1 cellular context compared by ENCODE assay signal in genomic region chr18:62458346-62458745, GRCh38.
TF ChIP-seq lines count a peak whose summit lies in the region.

No MANE protein-coding gene starts in this region.

TF ChIP-seq in liver, 16 proteins besides CTCF, POLR2A, EP300 and RAD21 (continued from another document):
- TF ChIP-seq, protein P1, sequence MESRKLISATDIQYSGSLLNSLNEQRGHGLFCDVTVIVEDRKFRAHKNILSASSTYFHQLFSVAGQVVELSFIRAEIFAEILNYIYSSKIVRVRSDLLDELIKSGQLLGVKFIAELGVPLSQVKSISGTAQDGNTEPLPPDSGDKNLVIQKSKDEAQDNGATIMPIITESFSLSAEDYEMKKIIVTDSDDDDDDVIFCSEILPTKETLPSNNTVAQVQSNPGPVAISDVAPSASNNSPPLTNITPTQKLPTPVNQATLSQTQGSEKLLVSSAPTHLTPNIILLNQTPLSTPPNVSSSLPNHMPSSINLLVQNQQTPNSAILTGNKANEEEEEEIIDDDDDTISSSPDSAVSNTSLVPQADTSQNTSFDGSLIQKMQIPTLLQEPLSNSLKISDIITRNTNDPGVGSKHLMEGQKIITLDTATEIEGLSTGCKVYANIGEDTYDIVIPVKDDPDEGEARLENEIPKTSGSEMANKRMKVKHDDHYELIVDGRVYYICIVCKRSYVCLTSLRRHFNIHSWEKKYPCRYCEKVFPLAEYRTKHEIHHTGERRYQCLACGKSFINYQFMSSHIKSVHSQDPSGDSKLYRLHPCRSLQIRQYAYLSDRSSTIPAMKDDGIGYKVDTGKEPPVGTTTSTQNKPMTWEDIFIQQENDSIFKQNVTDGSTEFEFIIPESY (IDR thresholded peaks at IDR 0.05): no peak
- no peak for TF ChIP-seq RXRA (IDR thresholded peaks at IDR 0.05)
